17 cellular contexts compared by ENCODE assay signal in genomic region chr1:67355745-67356424, GRCh38. TPM values are rescaled to one million over a fixed set of nuclear protein-coding genes. Genes with fewer than 3 reads are reported as not detected.
DNase-seq lines count a peak whose midpoint lies in the region; ATAC-seq and TF ChIP-seq lines count a peak whose summit lies in the region.
"Had no signal": no experiment of that assay in that cellular context is flagged by ENCODE, and none has a peak within 500 bp of the region (broad histone marks: within the 10 kb centered on the region; RNA-seq: fewer than 3 reads in every experiment).

No MANE protein-coding gene starts in this region.

- peaks cover 35% of the 10 kb centered on the region for H3K4me1 ChIP-seq in foreskin keratinocyte
- H3K4me1 ChIP-seq: spleen had no signal

- no peak for TF ChIP-seq CTCF in foreskin keratinocyte (conservative IDR thresholded peaks at IDR 0.05)

- DNase-seq in AG20443 (ENCODE audit: low spot score), result peak; percentile 71
- peak; percentile 69 for DNase-seq in HT1080 (ENCODE audit: low read depth)
- peak; percentile 41 for DNase-seq in amniotic stem cell (lab: John Stamatoyannopoulos, UW)
- DNase-seq in foreskin keratinocyte, result peak; percentile 96 to 98
- DNase-seq in iPS-NIHi7 (ENCODE audit: extremely low spot score), result no peak
- DNase-seq in NCI-H1105 (lab: John Stamatoyannopoulos, UW), result no peak
- DNase-seq in NCI-H1694 treated with DMSO at 0.1 percent for 48 hours (lab: John Stamatoyannopoulos, UW), result no peak
- DNase-seq: activated T-cell treated with anti-CD3 and anti-CD28 coated beads, Interleukin-2, amount 50 U/mL, for 48 hours; cortex of kidney; H7; hypothalamus; KG1; mucosa of descending colon; spleen; WERI-Rb-1 had no signal

- peak overlapping the region; percentile 84 for H3K27ac ChIP-seq in foreskin keratinocyte
- H3K27ac ChIP-seq: spleen, WERI-Rb-1 had no signal

- ATAC-seq in foreskin keratinocyte (peak; percentile 84), HG02571 (IDR thresholded peaks at IDR 0.05; ENCODE audit: unreplicated experiment) (no peak)
- ATAC-seq: GM12878, mucosa of descending colon had no signal

- H3K27me3 ChIP-seq in foreskin keratinocyte, result no peaks in the 10 kb centered on the region
- H3K27me3 ChIP-seq: spleen had no signal

RNA-seq across cellular contexts. Expression of gene IL12RB2, which starts 48.2 kb away (rescaled TPM):
- not detected in 2 replicates for total RNA-seq in HT1080 (2014; rRNA removed; shearing (Covaris generic))
- not detected in 2 replicates for polyA plus RNA-seq in HT1080 (2015; cell fraction: cytosol; rRNA removed)
- not detected in 2 replicates for polyA plus RNA-seq in HT1080 (2015; cell fraction: nucleus; rRNA removed)
- total RNA-seq in foreskin keratinocyte, result 1.9 and 2.1 TPM in 2 replicates
- polyA plus RNA-seq in foreskin keratinocyte, result 0.79 and 1.9 TPM in 2 replicates

Comparison
In these comparisons a context has a peak if more than half of its experiments do, and no peak if none do; other contexts are left out.
1. DNase-seq: peak in AG20443 (single experiment), HT1080 (single experiment), amniotic stem cell (single experiment) and foreskin keratinocyte (2 of 2); none in iPS-NIHi7 (single experiment), NCI-H1105 (single experiment) and NCI-H1694 treated with DMSO at 0.1 percent for 48 hours (single experiment).